10 cellular contexts compared by ENCODE assay signal in the genomic region with DNA sequence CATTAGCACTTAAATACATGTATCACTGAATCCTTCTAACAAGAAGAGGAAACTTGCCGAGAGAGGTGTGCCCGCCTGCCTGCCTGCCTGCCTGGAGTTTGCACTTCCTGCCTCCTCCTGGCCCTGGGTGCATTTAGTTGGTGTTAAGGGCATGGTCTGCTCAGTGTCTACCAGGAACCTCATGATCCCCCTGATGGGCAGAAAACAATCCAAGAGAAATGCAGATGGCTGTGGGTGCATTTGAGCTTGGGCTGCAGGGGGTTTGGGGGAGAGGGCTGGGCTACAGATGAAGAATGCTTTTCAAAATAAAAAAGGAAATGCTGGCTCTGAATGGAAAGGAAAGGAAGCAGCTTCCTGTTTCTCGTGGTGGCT. TPM values are rescaled to one million over a fixed set of nuclear protein-coding genes. Genes with fewer than 3 reads are reported as not detected.
A peak's percentile ranks its signal among the peaks of the same experiment; 100 is the strongest.
DNase-seq lines count a peak whose midpoint lies in the region; ATAC-seq and TF ChIP-seq lines count a peak whose summit lies in the region.
"Had no signal": no experiment of that assay in that cellular context is flagged by ENCODE, and none has a peak within 500 bp of the region (broad histone marks: within the 10 kb centered on the region; RNA-seq: fewer than 3 reads in every experiment).

No MANE protein-coding gene starts in this region.

- in situ Hi-C loops in transverse colon (cut with MboI; ENCODE audit: low pct_ligation_motif_present in 1 of 4, low pct_unique_long_range_greater_than_20kb in 1 of 4, low sequenced_read_pairs in 3 of 4): loop anchor here in 2 of 4 donors (25.0 kb wide), 3 partner anchors 104 to 229 kb away; no protein-coding TSS in a partner anchor

- H3K27ac ChIP-seq in transverse colon: peak overlapping the region in 3 of 4 donors; percentile 1 to 14 (median 11)
- no peak overlapping the region for H3K27ac ChIP-seq in ovary

- POLR2A ChIA-PET in activated naive CD8-positive, alpha-beta T cell treated with anti-CD3 and anti-CD28 coated beads, Interleukin-2, amount 10 ng/mL, durations not matched to agents 7 days and 5 days (lab: Charles Lee): interaction anchor here (0.7 to 3.4 kb wide), 7 partner anchors 8 to 172 kb away, joined by 3 to 15 read pairs (median 8); partner anchors contain the start of genes KSR1 and WSB1

- H3K4me1 Mint-ChIP-seq in activated naive CD4-positive, alpha-beta T cell treated with anti-CD3 and anti-CD28 coated beads for 36 hours (ENCODE audit: low read depth): peaks cover 89% of the 10 kb centered on the region
- H3K4me1 Mint-ChIP-seq in activated naive CD8-positive, alpha-beta T cell treated with anti-CD3 and anti-CD28 coated beads, Interleukin-2, amount 10 ng/mL, durations not matched to agents 7 days and 5 days: peaks cover 73% of the 10 kb centered on the region

- H3K4me1 ChIP-seq in transverse colon (peaks cover 0 to 8% (median 0%) of the 10 kb centered on the region in 4 donors), ovary (ENCODE audit: insufficient read depth) (peaks cover 2% of the 10 kb centered on the region)

- peaks cover 17% of the 10 kb centered on the region for H3K36me3 Mint-ChIP-seq in activated naive CD4-positive, alpha-beta T cell treated with anti-CD3 and anti-CD28 coated beads for 36 hours (ENCODE audit: low read depth)
- peaks cover 6% of the 10 kb centered on the region for H3K36me3 Mint-ChIP-seq in activated naive CD8-positive, alpha-beta T cell treated with anti-CD3 and anti-CD28 coated beads, Interleukin-2, amount 10 ng/mL, durations not matched to agents 7 days and 5 days

- H3K4me3 ChIP-seq in transverse colon: no peak overlapping the region
- H3K4me3 ChIP-seq in ovary: no peak overlapping the region

- H3K27me3 ChIP-seq in transverse colon: no peaks in the 10 kb centered on the region
- no peaks in the 10 kb centered on the region for H3K27me3 ChIP-seq in ovary

- peak overlapping the region; percentile 67 for H3K4me3 Mint-ChIP-seq in activated naive CD4-positive, alpha-beta T cell treated with anti-CD3 and anti-CD28 coated beads for 36 hours
- H3K4me3 Mint-ChIP-seq in activated naive CD8-positive, alpha-beta T cell treated with anti-CD3 and anti-CD28 coated beads, Interleukin-2, amount 10 ng/mL, durations not matched to agents 7 days and 5 days: peak overlapping the region; percentile 77

- intact Hi-C loops in activated naive CD4-positive, alpha-beta T cell treated with anti-CD3 and anti-CD28 coated beads for 36 hours (cut with micrococcal nuclease): loop anchor here (1.0 to 2.0 kb wide), 4 partner anchors 9 to 580 kb away; partner anchors contain the start of gene KSR1
- intact Hi-C loops in transverse colon (cut with DNase I; ENCODE audit: low total_unique reads) (no loop called here), ovary (cut with DNase I) (no loop called here)

- TF ChIP-seq CTCF in transverse colon (IDR thresholded peaks at IDR 0.05) (no peak), ovary (IDR thresholded peaks at IDR 0.05) (no peak)

- DNase-seq in activated naive CD4-positive, alpha-beta T cell treated with anti-CD3 and anti-CD28 coated beads for 36 hours: peak; percentile 66
- no peak for DNase-seq in activated naive CD4-positive, alpha-beta T cell treated with anti-CD3 and anti-CD28 coated beads, Interleukin-2, amount 50 U/mL, for 16 hours
- DNase-seq in activated naive CD8-positive, alpha-beta T cell treated with anti-CD3 and anti-CD28 coated beads, Interleukin-2, amount 10 ng/mL, durations not matched to agents 7 days and 5 days: no peak
- no peak for DNase-seq in transverse colon
- DNase-seq in ovary: no peak
- DNase-seq in DMS 273 (lab: John Stamatoyannopoulos, UW; ENCODE audit: unreplicated experiment): no peak
- no peak for DNase-seq in COR-L47 (lab: John Stamatoyannopoulos, UW)
- DNase-seq: C1 segment of cervical spinal cord, retina had no signal

- TF ChIP-seq POLR2A in transverse colon (IDR thresholded peaks at IDR 0.05) (no peak), ovary (IDR thresholded peaks at IDR 0.05) (no peak)

- no peaks in the 10 kb centered on the region for H3K36me3 ChIP-seq in transverse colon
- no peaks in the 10 kb centered on the region for H3K36me3 ChIP-seq in ovary

- CTCF ChIA-PET in activated naive CD4-positive, alpha-beta T cell treated with anti-CD3 and anti-CD28 coated beads for 36 hours (lab: Charles Lee): interaction anchor here (0.5 to 2.7 kb wide), 13 partner anchors 8 to 230 kb away, joined by 3 to 20 read pairs (median 4); partner anchors contain the start of gene KSR1

- TF ChIP-seq EP300 in transverse colon (IDR thresholded peaks at IDR 0.05; ENCODE audit: low read depth) (no peak), ovary (IDR thresholded peaks at IDR 0.05) (no peak)

- no peaks in the 10 kb centered on the region for H3K9me3 Mint-ChIP-seq in activated naive CD4-positive, alpha-beta T cell treated with anti-CD3 and anti-CD28 coated beads for 36 hours
- no peaks in the 10 kb centered on the region for H3K9me3 Mint-ChIP-seq in activated naive CD8-positive, alpha-beta T cell treated with anti-CD3 and anti-CD28 coated beads, Interleukin-2, amount 10 ng/mL, durations not matched to agents 7 days and 5 days

- 52 to 64% methylated on average over 3 of the region's 3 CpGs for WGBS in transverse colon (ENCODE audit: low coverage in 1 of 2), 2 donors
- WGBS in ovary, 3 donors: 64 to 71% (median 71%) methylated on average over 3 of the region's 3 CpGs

- H3K9me3 ChIP-seq in transverse colon (no peaks in the 10 kb centered on the region), ovary (no peaks in the 10 kb centered on the region)

- no peaks in the 10 kb centered on the region for H3K27me3 Mint-ChIP-seq in activated naive CD4-positive, alpha-beta T cell treated with anti-CD3 and anti-CD28 coated beads for 36 hours (ENCODE audit: low read depth)
- no peaks in the 10 kb centered on the region for H3K27me3 Mint-ChIP-seq in activated naive CD8-positive, alpha-beta T cell treated with anti-CD3 and anti-CD28 coated beads, Interleukin-2, amount 10 ng/mL, durations not matched to agents 7 days and 5 days

- H3K27ac Mint-ChIP-seq in activated naive CD4-positive, alpha-beta T cell treated with anti-CD3 and anti-CD28 coated beads for 36 hours: peak overlapping the region; percentile 98
- peak overlapping the region; percentile 97 for H3K27ac Mint-ChIP-seq in activated naive CD8-positive, alpha-beta T cell treated with anti-CD3 and anti-CD28 coated beads, Interleukin-2, amount 10 ng/mL, durations not matched to agents 7 days and 5 days

- ATAC-seq in HG03354 (IDR thresholded peaks at IDR 0.05; ENCODE audit: poor library complexity, severe bottlenecking, unreplicated experiment): peak; percentile 21
- ATAC-seq in activated naive CD8-positive, alpha-beta T cell treated with anti-CD3 and anti-CD28 coated beads, Interleukin-2, amount 10 ng/mL, durations not matched to agents 7 days and 5 days (ENCODE audit: low read depth): peak; percentile 32

RNA-seq across cellular contexts. Expression of gene KSR1, which starts 10.1 kb away (rescaled TPM):
- total RNA-seq in activated naive CD4-positive, alpha-beta T cell treated with anti-CD3 and anti-CD28 coated beads for 36 hours: 100 to 1,000 TPM; 179 to 189 TPM
- 10 to 100 TPM; 57.0 to 60.2 TPM for total RNA-seq in activated naive CD8-positive, alpha-beta T cell treated with anti-CD3 and anti-CD28 coated beads, Interleukin-2, amount 10 ng/mL, durations not matched to agents 7 days and 5 days
- 10 to 100 TPM in 3 of 4 donors, 1 to 10 TPM in 1; 8.2 to 55.7 (median 30.9) TPM for total RNA-seq in transverse colon
- 10 to 100 TPM; 29.2 to 84.8 (median 39.5) TPM for total RNA-seq in ovary
- 10 to 100 TPM; 27.7 to 56.9 TPM for polyA plus RNA-seq in ovary

Comparison
In these comparisons a context has a peak if more than half of its experiments do, and no peak if none do; other contexts are left out.
1. H3K27ac ChIP-seq: peak in transverse colon (3 of 4); none in ovary (0 of 2).